ENCODE assay signal across 25 cellular contexts in the genomic region with DNA sequence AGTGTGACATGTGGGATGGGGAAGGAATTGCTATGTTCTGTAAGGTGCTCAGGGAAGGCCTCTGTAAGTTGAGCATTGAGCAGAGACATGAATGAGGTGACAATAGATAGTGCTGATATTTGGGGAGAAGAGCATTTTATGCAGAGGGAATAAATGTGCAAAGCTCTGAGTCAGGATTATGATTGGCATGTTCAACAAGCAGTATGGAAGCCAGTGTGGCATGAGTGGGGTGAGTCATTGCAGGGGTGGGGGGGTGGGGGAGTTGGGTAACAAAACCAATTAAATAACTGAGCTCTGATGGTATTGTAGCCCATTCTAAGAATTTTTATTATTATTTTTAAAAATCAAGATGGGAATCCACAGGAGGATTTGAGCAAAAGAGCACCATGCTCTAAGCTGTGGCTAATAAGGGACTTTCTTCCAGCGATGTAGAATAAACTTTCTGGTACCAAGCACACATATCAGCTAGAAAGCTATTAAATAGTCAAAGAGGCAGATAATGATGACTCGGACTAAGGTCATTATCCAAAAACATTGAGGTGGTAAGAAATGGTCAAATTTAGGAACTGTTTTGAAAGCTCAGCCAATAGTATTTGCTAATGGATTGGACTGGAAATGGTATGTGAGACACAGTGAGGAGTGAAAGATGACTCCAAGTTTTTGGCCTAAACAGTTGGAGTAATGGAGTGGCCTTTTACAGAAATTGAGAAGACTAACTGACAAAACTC.
A peak's percentile ranks its signal among the peaks of the same experiment; 100 is the strongest.
DNase-seq lines count a peak whose midpoint lies in the region; ATAC-seq and TF ChIP-seq lines count a peak whose summit lies in the region.
"Had no signal": no experiment of that assay in that cellular context is flagged by ENCODE, and none has a peak within 500 bp of the region (broad histone marks: within the 10 kb centered on the region; RNA-seq: fewer than 3 reads in every experiment).

No MANE protein-coding gene starts in this region.

- intact Hi-C loops in ascending aorta (cut with DNase I) = no loop called here

- H3K4me1 ChIP-seq in ACC112 (ENCODE audit: control insufficient read depth, insufficient read depth, low read length, unreplicated experiment) (peaks cover 31% of the 10 kb centered on the region), ascending aorta (peaks cover 0 to 6% of the 10 kb centered on the region in 2 donors), Karpas-422 (ENCODE audit: low read length) (no peaks in the 10 kb centered on the region)
- H3K4me1 ChIP-seq: left ventricle myocardium inferior, prostate gland had no signal

- no peaks in the 10 kb centered on the region for H3K27me3 ChIP-seq in ACC112 (ENCODE audit: insufficient read depth, low read length)
- H3K27me3 ChIP-seq in ascending aorta = no peaks in the 10 kb centered on the region
- H3K27me3 ChIP-seq in Karpas-422 (ENCODE audit: low read length) = no peaks in the 10 kb centered on the region

- DNase-seq in HS-27A (ENCODE audit: low read depth) = peak; percentile 33
- no peak for DNase-seq in ascending aorta (ENCODE audit: low spot score in 2 of 2)
- peak; percentile 14 for DNase-seq in iris pigment epithelial cell (ENCODE audit: low read depth)
- no peak for DNase-seq in putamen (ENCODE audit: low spot score)
- DNase-seq in Karpas-422 = no peak
- no peak for DNase-seq in hepatic stellate cell (ENCODE audit: low spot score)
- DNase-seq: activated CD4-positive, alpha-beta T cell treated with anti-CD3 and anti-CD28 coated beads for 1 hour; activated naive CD4-positive, alpha-beta T cell treated with anti-CD3 and anti-CD28 coated beads, Interleukin-2, amount 10 ng/mL, durations not matched to agents 7 days and 5 days; activated T-cell treated with anti-CD3 and anti-CD28 coated beads, Interleukin-2, amount 50 U/mL, for 24 hours; anterior cingulate cortex; C1 segment of cervical spinal cord; cerebellar nuclear complex; GF-D8; KBM-7; left ventricle myocardium inferior; NCI-H1048; NCI-H2081; stimulated activated CD4-positive, alpha-beta T cell treated with anti-CD3 and anti-CD28 coated beads, Interleukin-4, amount 100 ng/mL, for 1 hour; stimulated activated naive CD8-positive, alpha-beta T cell treated with anti-CD3 and anti-CD28 coated beads, Interleukin-15, amount 100 ng/mL, for 72 hours; trophoblast cell had no signal

- no peak overlapping the region for H3K4me2 ChIP-seq in Karpas-422 (ENCODE audit: low read depth, low read length, poor library complexity, severe bottlenecking)
- H3K4me2 ChIP-seq: smooth muscle cell had no signal

- TF ChIP-seq CTCF in ascending aorta (IDR thresholded peaks at IDR 0.05) = no peak

- H3K4me3 ChIP-seq in ACC112 (ENCODE audit: low read depth, low read length) = peak overlapping the region; percentile 18; the same call in 1 of the 2 replicates
- H3K4me3 ChIP-seq in ascending aorta = no peak overlapping the region
- H3K4me3 ChIP-seq in Karpas-422 (ENCODE audit: low read length) = no peak overlapping the region
- H3K4me3 ChIP-seq: GM12878, left ventricle myocardium inferior, prostate gland, smooth muscle cell had no signal

- H3K27ac ChIP-seq in ACC112 (ENCODE audit: low read depth, low read length) (peak overlapping the region; percentile 67), ascending aorta (peak overlapping the region; percentile 12 to 62), Karpas-422 (ENCODE audit: low read length) (no peak overlapping the region)
- H3K27ac ChIP-seq: prostate gland had no signal

- H3K36me3 ChIP-seq in ACC112 (ENCODE audit: insufficient read depth, low read length) (no peaks in the 10 kb centered on the region), ascending aorta (no peaks in the 10 kb centered on the region), Karpas-422 (ENCODE audit: insufficient read depth, low read length) (no peaks in the 10 kb centered on the region)
- H3K36me3 ChIP-seq: left ventricle myocardium inferior, prostate gland had no signal

- H3K9me2 ChIP-seq in Karpas-422 (replicated peaks; ENCODE audit: insufficient read depth, low read length) = no peaks in the 10 kb centered on the region

- H2AFZ ChIP-seq in ACC112 (ENCODE audit: low read length, unreplicated experiment) (peak overlapping the region; percentile 29), Karpas-422 (ENCODE audit: low read length) (no peak overlapping the region)

- H3K79me2 ChIP-seq in ACC112 (ENCODE audit: control insufficient read depth, insufficient read depth, low read length, unreplicated experiment) = no peaks in the 10 kb centered on the region
- H3K79me2 ChIP-seq in Karpas-422 (ENCODE audit: low read length) = no peaks in the 10 kb centered on the region

- no peak for ATAC-seq in HG02884 (IDR thresholded peaks at IDR 0.05; ENCODE audit: unreplicated experiment)
- ATAC-seq: GM12878; stimulated activated naive CD8-positive, alpha-beta T cell treated with anti-CD3 and anti-CD28 coated beads, Interleukin-15, amount 100 ng/mL, for 72 hours had no signal

- H3K9me3 ChIP-seq in ascending aorta = no peaks in the 10 kb centered on the region
- no peaks in the 10 kb centered on the region for H3K9me3 ChIP-seq in Karpas-422 (ENCODE audit: low read length)
- H3K9me3 ChIP-seq: prostate gland had no signal

- no peaks in the 10 kb centered on the region for H4K20me1 ChIP-seq in Karpas-422 (ENCODE audit: insufficient read depth, low read depth, low read length)

- no peak overlapping the region for H3K9ac ChIP-seq in Karpas-422 (ENCODE audit: low read length)

Comparison
In these comparisons a context has a peak if more than half of its experiments do, and no peak if none do; other contexts are left out.
1. DNase-seq: peak in HS-27A (single experiment) and iris pigment epithelial cell (single experiment); none in ascending aorta (0 of 2), putamen (single experiment), Karpas-422 (single experiment) and hepatic stellate cell (single experiment).